In the genomic region with DNA sequence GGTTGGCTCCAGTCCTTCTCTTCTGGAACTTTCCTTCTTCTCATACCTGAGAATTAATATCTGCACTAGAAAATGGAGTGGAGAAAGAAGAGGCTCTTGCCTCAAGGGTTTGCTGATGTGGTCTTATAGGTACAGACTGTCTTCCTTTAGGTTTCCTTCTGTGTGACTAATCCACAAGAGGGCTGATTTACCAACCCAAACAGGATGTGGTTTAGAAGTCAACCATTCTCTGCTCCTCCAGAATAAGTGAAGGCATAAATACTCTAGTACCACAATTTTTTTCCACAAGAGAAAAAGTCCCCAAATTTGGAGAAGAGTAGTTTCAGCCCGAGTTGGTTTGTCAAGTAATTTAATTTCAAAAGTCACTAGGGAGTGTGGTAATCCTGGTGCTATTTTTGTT, we compare ENCODE assay signal across 8 cellular contexts.
DNase-seq lines count a peak whose midpoint lies in the region; ATAC-seq and TF ChIP-seq lines count a peak whose summit lies in the region.

No MANE protein-coding gene starts in this region.

- no peak for TF ChIP-seq POLR2A in transverse colon (IDR thresholded peaks at IDR 0.05)

- H3K9me3 ChIP-seq in CD8-positive, alpha-beta memory T cell (ENCODE audit: low read length): no peaks in the 10 kb centered on the region
- H3K9me3 ChIP-seq in fibroblast of lung (ENCODE audit: control insufficient read depth, insufficient read depth, low read depth, low read length) (no peaks in the 10 kb centered on the region), transverse colon (no peaks in the 10 kb centered on the region)

- peak overlapping the region; percentile 39 to 70 (median 60) for H3K4me3 Mint-ChIP-seq in CD8-positive, alpha-beta memory T cell

- no peaks in the 10 kb centered on the region for H3K27me3 ChIP-seq in CD8-positive, alpha-beta memory T cell (ENCODE audit: insufficient read depth, low read length, poor library complexity, severe bottlenecking)
- H3K27me3 ChIP-seq in fibroblast of lung (ENCODE audit: control insufficient read depth, insufficient read depth, low read length) (no peaks in the 10 kb centered on the region), transverse colon (no peaks in the 10 kb centered on the region)

- TF ChIP-seq CTCF in fibroblast of lung (conservative IDR thresholded peaks at IDR 0.05 in 1 of 2, IDR thresholded peaks at IDR 0.05 in 1 of 2; ENCODE audit: low read depth in 1 of 2, low read length in 2 of 2) (no peak), transverse colon (IDR thresholded peaks at IDR 0.05) (no peak)

- H3K27me3 Mint-ChIP-seq in CD8-positive, alpha-beta memory T cell: peaks cover 2 to 7% of the 10 kb centered on the region in 2 donors

- CTCF ChIA-PET in CD8-positive, alpha-beta memory T cell (lab: Charles Lee): interaction anchor here (1.2 kb wide), 1 partner anchor 10 kb away, joined by 3 read pairs; no protein-coding TSS in a partner anchor

- H3K27ac ChIP-seq in CD8-positive, alpha-beta memory T cell (ENCODE audit: low read depth, low read length): no peak overlapping the region
- H3K27ac ChIP-seq in fibroblast of lung (ENCODE audit: insufficient read depth, low read length) (peak overlapping the region; percentile 44), transverse colon (peak overlapping the region in 3 of 4 donors; percentile 39 to 42 (median 42))

- peak in 3 of 5 donors; percentile 1 to 77 (median 59) for DNase-seq in CD8-positive, alpha-beta memory T cell
- DNase-seq in SK-MEL-5 (ENCODE audit: low read depth, low spot score): peak; percentile 25
- peak; percentile 88 to 96 for DNase-seq in fibroblast of lung (ENCODE audit: low read depth in 2 of 2)
- DNase-seq in transverse colon: no peak
- no peak for DNase-seq in G401 (ENCODE audit: low spot score)
- no peak for DNase-seq in SHP77 treated with DMSO at 0.1 percent for 48 hours (lab: John Stamatoyannopoulos, UW)

- in situ Hi-C loops in SK-MEL-5 (cut with HindIII; ENCODE audit: low pct_unique_long_range_greater_than_20kb, low sequenced_read_pairs): no loop called here
- in situ Hi-C loops in transverse colon (cut with MboI; ENCODE audit: low pct_ligation_motif_present in 1 of 4, low pct_unique_long_range_greater_than_20kb in 1 of 4, low sequenced_read_pairs in 3 of 4): no loop called here
- in situ Hi-C loops in G401 (cut with HindIII; ENCODE audit: low sequenced_read_pairs): no loop called here

- H3K4me2 ChIP-seq in fibroblast of lung (ENCODE audit: extremely low read depth, insufficient read depth, low read length): peak overlapping the region; percentile 36

- H3K9me3 Mint-ChIP-seq in CD8-positive, alpha-beta memory T cell: no peaks in the 10 kb centered on the region

- H3K4me1 ChIP-seq in CD8-positive, alpha-beta memory T cell (ENCODE audit: insufficient read depth, low read length): peaks cover 27% of the 10 kb centered on the region
- H3K4me1 ChIP-seq in fibroblast of lung (ENCODE audit: control insufficient read depth, extremely low read depth, insufficient read depth, low read length) (peaks cover 25% of the 10 kb centered on the region), transverse colon (peaks cover 0 to 11% (median 2%) of the 10 kb centered on the region in 4 donors)

- H2AFZ ChIP-seq in fibroblast of lung (ENCODE audit: low read length): no peak overlapping the region

- peaks cover 23 to 37% (median 31%) of the 10 kb centered on the region in 3 donors for H3K4me1 Mint-ChIP-seq in CD8-positive, alpha-beta memory T cell

- H4K20me1 ChIP-seq in fibroblast of lung (ENCODE audit: control insufficient read depth, extremely low read depth, insufficient read depth, low read length): no peaks in the 10 kb centered on the region

- WGBS in transverse colon (ENCODE audit: low coverage in 1 of 2), 2 donors: 20 to 48% methylated on average over 1 of the region's 1 CpG

- peaks cover 38% of the 10 kb centered on the region for H3K79me2 ChIP-seq in fibroblast of lung (ENCODE audit: control insufficient read depth, insufficient read depth, low read length)

- H3K4me3 ChIP-seq in CD8-positive, alpha-beta memory T cell (ENCODE audit: low read length): peak overlapping the region; percentile 1
- H3K4me3 ChIP-seq in fibroblast of lung (replicated peaks in 1 of 4; ENCODE audit: control extremely low read depth in 1 of 4, insufficient read depth in 1 of 4, low read depth in 3 of 4, low read length in 4 of 4): no peak overlapping the region
- no peak overlapping the region for H3K4me3 ChIP-seq in transverse colon

- peaks cover 0 to 6% (median 0%) of the 10 kb centered on the region in 3 donors for H3K36me3 Mint-ChIP-seq in CD8-positive, alpha-beta memory T cell

- no peak for TF ChIP-seq EP300 in transverse colon (IDR thresholded peaks at IDR 0.05; ENCODE audit: low read depth)

- POLR2A ChIA-PET in CD8-positive, alpha-beta memory T cell (lab: Charles Lee): no interaction called here

- peak; percentile 56 for ATAC-seq in HG02610 (IDR thresholded peaks at IDR 0.05; ENCODE audit: unreplicated experiment)
- no peak for ATAC-seq in GM19397 (IDR thresholded peaks at IDR 0.05; ENCODE audit: unreplicated experiment)

- intact Hi-C loops in transverse colon (cut with DNase I; ENCODE audit: low total_unique reads): no loop called here

- H3K27ac Mint-ChIP-seq in CD8-positive, alpha-beta memory T cell: peak overlapping the region in 7 of 8 donors; percentile 18 to 92 (median 44)

- H3K36me3 ChIP-seq in CD8-positive, alpha-beta memory T cell (ENCODE audit: insufficient read depth, low read length): no peaks in the 10 kb centered on the region
- H3K36me3 ChIP-seq in fibroblast of lung (ENCODE audit: control insufficient read depth, insufficient read depth, low read length) (peaks cover 26% of the 10 kb centered on the region), transverse colon (peaks cover 0 to 4% (median 0%) of the 10 kb centered on the region in 4 donors)

- no peak overlapping the region for H3K9ac ChIP-seq in fibroblast of lung (ENCODE audit: insufficient read depth, low read length)

Comparison
In these comparisons a context has a peak if more than half of its experiments do, and no peak if none do; other contexts are left out.
1. DNase-seq: peak in CD8-positive, alpha-beta memory T cell (3 of 5), SK-MEL-5 (single experiment) and fibroblast of lung (2 of 2); none in transverse colon (single experiment), G401 (single experiment) and SHP77 treated with DMSO at 0.1 percent for 48 hours (single experiment).